ENCODE assay signal across 14 cellular contexts in the genomic region with DNA sequence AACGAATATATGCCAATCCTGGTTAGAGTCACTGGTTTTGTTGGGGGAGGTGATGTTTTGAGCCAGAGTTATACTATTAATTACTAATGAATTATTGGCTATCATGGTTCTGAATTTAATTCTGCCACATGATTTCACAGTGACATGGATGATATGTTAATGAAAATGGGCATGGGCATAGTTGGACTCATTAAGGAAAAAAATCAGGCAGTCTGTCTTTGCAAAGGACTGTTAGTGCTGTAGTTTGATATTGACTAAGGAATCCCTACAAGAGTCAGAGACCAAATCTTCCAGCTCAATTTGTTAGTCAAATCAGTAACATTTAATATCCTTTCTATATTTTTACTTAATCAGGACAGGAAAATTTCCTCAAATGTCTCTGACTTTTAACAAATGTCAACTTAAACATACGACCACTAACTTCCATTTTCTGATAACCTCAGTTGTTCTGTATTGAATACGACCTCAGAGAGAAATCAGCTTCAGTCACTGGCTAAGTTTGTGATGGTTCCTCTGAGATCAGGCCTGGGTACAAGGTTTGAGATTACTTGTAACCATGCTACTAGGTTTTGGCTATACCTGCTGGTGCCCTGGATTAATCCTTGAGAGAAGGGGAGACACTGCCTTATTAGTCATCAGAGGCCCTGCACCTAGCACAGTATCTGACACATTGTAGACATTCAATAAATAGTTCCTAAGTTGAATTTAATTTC. TPM values are rescaled to one million over a fixed set of nuclear protein-coding genes. Genes with fewer than 3 reads are reported as not detected.
DNase-seq lines count a peak whose midpoint lies in the region; ATAC-seq, FAIRE-seq and TF ChIP-seq lines count a peak whose summit lies in the region.
"Had no signal": no experiment of that assay in that cellular context is flagged by ENCODE, and none has a peak within 500 bp of the region (broad histone marks: within the 10 kb centered on the region; RNA-seq: fewer than 3 reads in every experiment).

No MANE protein-coding gene starts in this region.

- no peak overlapping the region for H4K8ac ChIP-seq in IMR-90 (ENCODE audit: low read depth in 2 of 2, low read length in 2 of 2)

- FAIRE-seq in GM12878 (lab: Jason Lieb, UNC) = no peak
- FAIRE-seq: TTC549 had no signal

- H3K9me1 ChIP-seq in IMR-90 (ENCODE audit: insufficient read depth, low read length) = no peaks in the 10 kb centered on the region; the same call in 1 of the 2 replicates

- dilution Hi-C loops in IMR-90 (cut with HindIII; ENCODE audit: low sequenced_read_pairs, unreplicated experiment) = no loop called here

- POLR2A ChIA-PET in CD4-positive, alpha-beta T cell (lab: Charles Lee) = interaction anchor here (1.6 kb wide), 1 partner anchor 216 kb away, joined by 3 read pairs; no protein-coding TSS in a partner anchor
- POLR2A ChIA-PET in IMR-90 (lab: Charles Lee; ENCODE audit: unreplicated experiment) = no interaction called here
- POLR2A ChIA-PET in GM12878 (lab: Charles Lee) = no interaction called here
- POLR2A ChIA-PET in naive thymus-derived CD4-positive, alpha-beta T cell (lab: Charles Lee) = interaction anchor here (0.7 to 2.3 kb wide), 3 partner anchors 14 to 55 kb away, joined by 3 to 6 read pairs (median 4); partner anchors contain the start of gene NFKBIZ

- H3K4me3 Mint-ChIP-seq in CD4-positive, alpha-beta T cell = no peak overlapping the region
- no peak overlapping the region for H3K4me3 Mint-ChIP-seq in naive thymus-derived CD4-positive, alpha-beta T cell

- CTCF ChIA-PET in CD4-positive, alpha-beta T cell (lab: Charles Lee) = no interaction called here
- CTCF ChIA-PET in IMR-90 (lab: Yijun Ruan, JAX) = no interaction called here
- CTCF ChIA-PET in GM12878 (lab: Yijun Ruan, JAX) = no interaction called here
- CTCF ChIA-PET in naive thymus-derived CD4-positive, alpha-beta T cell (lab: Charles Lee) = no interaction called here

- H4K5ac ChIP-seq in IMR-90 (ENCODE audit: low read depth, low read length) = no peak overlapping the region

- H2AK5ac ChIP-seq in IMR-90 (ENCODE audit: low read depth, low read length) = no peak overlapping the region

- no peak overlapping the region for H3K14ac ChIP-seq in IMR-90 (replicated peaks; ENCODE audit: low read depth, low read length)

- in situ Hi-C loops in IMR-90 (cut with MboI; ENCODE audit: low sequenced_read_pairs) (no loop called here), GM12878 (cut with MboI) (no loop called here)

- WGBS in IMR-90 (ENCODE audit: extremely low coverage in 2 of 2, insufficient read length in 1 of 2), 2 experiments = no CpG with 5 or more reads among the region's 3 CpGs
- WGBS in GM12878 (ENCODE audit: insufficient coverage, insufficient replicate concordance, low lambda C conversion rate, missing lambda C conversion rate) = 63% methylated on average over 3 of the region's 3 CpGs

- no peaks in the 10 kb centered on the region for H3K27me3 ChIP-seq in CD4-positive, alpha-beta T cell (ENCODE audit: control insufficient read depth, insufficient read depth, low read length)
- H3K27me3 ChIP-seq in IMR-90 (ENCODE audit: control insufficient read depth, insufficient read depth, low read length) (no peaks in the 10 kb centered on the region), GM12878 (replicated peaks in 1 of 2; ENCODE audit: control insufficient read depth in 2 of 2, insufficient read depth in 2 of 2, low read length in 1 of 2) (no peaks in the 10 kb centered on the region)
- H3K27me3 ChIP-seq in naive thymus-derived CD4-positive, alpha-beta T cell (ENCODE audit: control insufficient read depth in 2 of 2, insufficient read depth in 2 of 2, low read length in 2 of 2) = no peaks in the 10 kb centered on the region
- H3K27me3 ChIP-seq: colonic mucosa, sigmoid colon had no signal

- H3K4me1 Mint-ChIP-seq in CD4-positive, alpha-beta T cell (ENCODE audit: low read depth) = peaks cover 17% of the 10 kb centered on the region
- peaks cover 5 to 37% (median 25%) of the 10 kb centered on the region in 7 donors for H3K4me1 Mint-ChIP-seq in naive thymus-derived CD4-positive, alpha-beta T cell

- H3K27me3 Mint-ChIP-seq in CD4-positive, alpha-beta T cell = no peaks in the 10 kb centered on the region
- H3K27me3 Mint-ChIP-seq in naive thymus-derived CD4-positive, alpha-beta T cell = peaks cover 0 to 2% (median 0%) of the 10 kb centered on the region in 5 donors

- no TSS peak for BruUV-seq in IMR-90 (replicated peaks; lab: Mats Ljungman, UMichigan)
- no TSS peak for BruUV-seq in GM12878 (replicated peaks; lab: Mats Ljungman, UMichigan)

- intact Hi-C loops in CD4-positive, alpha-beta T cell (cut with DNase I, micrococcal nuclease) = loop anchor here (5.0 kb wide), 2 partner anchors 35 to 75 kb away; no protein-coding TSS in a partner anchor
- intact Hi-C loops in IMR-90 (cut with micrococcal nuclease) = no loop called here
- intact Hi-C loops in GM12878 (cut with micrococcal nuclease; ENCODE audit: unreplicated experiment) = no loop called here
- intact Hi-C loops in naive thymus-derived CD4-positive, alpha-beta T cell (cut with micrococcal nuclease) = no loop called here

- H4K20me1 ChIP-seq in IMR-90 (ENCODE audit: insufficient read depth, low read length) (peaks cover 25% of the 10 kb centered on the region; the same call in 1 of the 2 replicates), GM12878 (ENCODE audit: control insufficient read depth, insufficient read depth) (no peaks in the 10 kb centered on the region)

- H3K36me3 Mint-ChIP-seq in CD4-positive, alpha-beta T cell (ENCODE audit: low read depth) = peaks cover 47% of the 10 kb centered on the region
- H3K36me3 Mint-ChIP-seq in naive thymus-derived CD4-positive, alpha-beta T cell = peaks cover 10 to 41% (median 34%) of the 10 kb centered on the region in 5 donors

- no peak overlapping the region for H2BK20ac ChIP-seq in IMR-90 (ENCODE audit: low read depth, low read length)

- DNase-seq in CD4-positive, alpha-beta T cell = no peak
- DNase-seq in IMR-90 = peak; percentile 37
- no peak for DNase-seq in GM12878 (ENCODE audit: low read depth, low spot score)
- peak in 1 of 9 donors; percentile 5 for DNase-seq in naive thymus-derived CD4-positive, alpha-beta T cell
- no peak for DNase-seq in GM19240 (ENCODE audit: insufficient read length, low spot score)
- no peak for DNase-seq in SIG-M5 treated with dmso at 0.1 percent for 504 hours (lab: John Stamatoyannopoulos, UW; ENCODE audit: unreplicated experiment)
- no peak for DNase-seq in Ammon's horn (ENCODE audit: low spot score)
- DNase-seq: colonic mucosa, NCI-H2227 treated with DMSO at 0.1 percent for 48 hours, PC-9, sigmoid colon, substantia nigra had no signal

- peaks cover 19% of the 10 kb centered on the region for H3K36me3 ChIP-seq in IMR-90 (ENCODE audit: control insufficient read depth, insufficient read depth, low read length)
- peaks cover 5 to 24% of the 10 kb centered on the region in 2 experiments for H3K36me3 ChIP-seq in GM12878 (ENCODE audit: control insufficient read depth in 2 of 2, insufficient read depth in 2 of 2, low read length in 1 of 2)
- H3K36me3 ChIP-seq in naive thymus-derived CD4-positive, alpha-beta T cell (ENCODE audit: control insufficient read depth in 2 of 3, insufficient read depth in 3 of 3, low read length in 3 of 3) = peaks cover 14 to 28% (median 18%) of the 10 kb centered on the region in 3 experiments

- no peak overlapping the region for H4K91ac ChIP-seq in IMR-90 (ENCODE audit: insufficient read depth, low read depth, low read length)

- H2BK15ac ChIP-seq in IMR-90 (ENCODE audit: low read depth, low read length) = no peak overlapping the region

- no peak for TF ChIP-seq CTCF in CD4-positive, alpha-beta T cell (IDR thresholded peaks at IDR 0.05)
- TF ChIP-seq CTCF in IMR-90 (conservative IDR thresholded peaks at IDR 0.05; ENCODE audit: low read depth, low read length) (no peak), GM12878 (IDR thresholded peaks at IDR 0.05 in 2 of 3, conservative IDR thresholded peaks at IDR 0.05 in 1 of 3; ENCODE audit: control insufficient read depth in 2 of 3, extremely low read depth in 1 of 3, insufficient read depth in 1 of 3, low read depth in 3 of 3, low read length in 3 of 3) (no peak)

- TF ChIP-seq POLR2A in IMR-90 (IDR thresholded peaks at IDR 0.05; ENCODE audit: low read depth, low read length) (peak; percentile 75), GM12878 (IDR thresholded peaks at IDR 0.05; ENCODE audit: low read depth, low read length) (no peak)

- no peak overlapping the region for H3K9ac ChIP-seq in IMR-90 (ENCODE audit: low read depth, low read length)
- no peak overlapping the region for H3K9ac ChIP-seq in GM12878 (ENCODE audit: control insufficient read depth, insufficient read depth, low read length)

- no peak for TF ChIP-seq EP300 in GM12878 (IDR thresholded peaks at IDR 0.05; ENCODE audit: borderline replicate concordance in 1 of 2, control insufficient read depth in 1 of 2, low read depth in 2 of 2, low read length in 2 of 2)

- H3K4ac ChIP-seq in IMR-90 (ENCODE audit: low read depth, low read length) = no peak overlapping the region

- H2AFZ ChIP-seq in IMR-90 (replicated peaks; ENCODE audit: low read length, poor library complexity) (no peak overlapping the region), GM12878 (ENCODE audit: control insufficient read depth, low read depth, low read length) (no peak overlapping the region)
- H2AFZ ChIP-seq: PC-9 had no signal

- peak overlapping the region; percentile 1 for H2BK5ac ChIP-seq in IMR-90 (ENCODE audit: low read depth, low read length, poor library complexity, severe bottlenecking)

- RAD21 ChIA-PET in GM12878 (lab: Charles Lee; ENCODE audit: unreplicated experiment) = interaction anchor here (1.5 kb wide), 1 partner anchor 63 kb away, joined by 3 read pairs; no protein-coding TSS in a partner anchor

- ATAC-seq in CD4-positive, alpha-beta T cell (ENCODE audit: poor library complexity) = no peak
- no peak; the same call in 1 of the 2 replicates for ATAC-seq in IMR-90 (ENCODE audit: low read depth)
- peak; percentile 42 for ATAC-seq in GM12878
- peak; percentile 40 for ATAC-seq in naive thymus-derived CD4-positive, alpha-beta T cell
- no peak for ATAC-seq in GM19467 (IDR thresholded peaks at IDR 0.05; ENCODE audit: unreplicated experiment)

- no peak overlapping the region for H3K56ac ChIP-seq in IMR-90 (ENCODE audit: extremely low read depth, insufficient read depth, low read length)

- H3K4me2 ChIP-seq in IMR-90 (ENCODE audit: low read depth, low read length) (no peak overlapping the region), GM12878 (ENCODE audit: control insufficient read depth, insufficient read depth) (no peak overlapping the region)
- H3K4me2 ChIP-seq: PC-9 had no signal

- H3K9me3 Mint-ChIP-seq in CD4-positive, alpha-beta T cell = no peaks in the 10 kb centered on the region
- peaks cover 0 to 4% (median 0%) of the 10 kb centered on the region in 11 donors for H3K9me3 Mint-ChIP-seq in naive thymus-derived CD4-positive, alpha-beta T cell

- H3K4me3 ChIP-seq in IMR-90 (ENCODE audit: insufficient read depth, low read depth, low read length) (no peak overlapping the region), GM12878 (no peak overlapping the region)
- no peak overlapping the region for H3K4me3 ChIP-seq in naive thymus-derived CD4-positive, alpha-beta T cell (ENCODE audit: low read length)
- H3K4me3 ChIP-seq: colonic mucosa, PC-9, sigmoid colon had no signal

- no peak overlapping the region for H2AK9ac ChIP-seq in IMR-90 (replicated peaks; ENCODE audit: low read depth, low read length, poor library complexity)

- H3K9me3 ChIP-seq in CD4-positive, alpha-beta T cell (ENCODE audit: control insufficient read depth, low read length) = no peaks in the 10 kb centered on the region
- H3K9me3 ChIP-seq in IMR-90 (ENCODE audit: control insufficient read depth, insufficient read depth, low read length) (no peaks in the 10 kb centered on the region), GM12878 (replicated peaks; ENCODE audit: control insufficient read depth, insufficient read depth, low read length) (no peaks in the 10 kb centered on the region; the same call in 2 of the 3 replicates)
- H3K9me3 ChIP-seq in naive thymus-derived CD4-positive, alpha-beta T cell (ENCODE audit: control insufficient read depth in 2 of 3, low read length in 3 of 3) = no peaks in the 10 kb centered on the region
- H3K9me3 ChIP-seq: colonic mucosa, sigmoid colon had no signal

- SMC1A ChIA-PET in GM12878 (lab: Charles Lee; ENCODE audit: uncharacterized antibody, unreplicated experiment) = interaction anchor here (0.6 to 2.0 kb wide), 4 partner anchors 13 to 63 kb away, joined by 3 to 8 read pairs (median 4); no protein-coding TSS in a partner anchor

- no peak overlapping the region for H3K18ac ChIP-seq in IMR-90 (ENCODE audit: low read depth, low read length)

- H3K79me1 ChIP-seq in IMR-90 (ENCODE audit: low read depth in 1 of 2, low read length in 2 of 2) = peaks cover 7 to 14% of the 10 kb centered on the region in 2 experiments

- no peak overlapping the region for H3K23ac ChIP-seq in IMR-90 (ENCODE audit: low read depth, low read length)

- H3K4me1 ChIP-seq in IMR-90 (ENCODE audit: control insufficient read depth, insufficient read depth, low read length) (peaks cover 5% of the 10 kb centered on the region), GM12878 (ENCODE audit: control insufficient read depth, insufficient read depth, low read length) (peaks cover 5% of the 10 kb centered on the region)
- H3K4me1 ChIP-seq in naive thymus-derived CD4-positive, alpha-beta T cell (ENCODE audit: control insufficient read depth in 2 of 2, insufficient read depth in 2 of 2, low read length in 2 of 2) = peaks cover 0 to under 1% of the 10 kb centered on the region in 2 donors
- H3K4me1 ChIP-seq: colonic mucosa had no signal

- no peak overlapping the region for H2BK120ac ChIP-seq in IMR-90 (ENCODE audit: low read depth, low read length)

- no peak overlapping the region for H3K27ac ChIP-seq in CD4-positive, alpha-beta T cell (ENCODE audit: low read depth, low read length)
- H3K27ac ChIP-seq in IMR-90 (ENCODE audit: insufficient read depth, low read length) = no peak overlapping the region
- H3K27ac ChIP-seq in GM12878 (ENCODE audit: control insufficient read depth, insufficient read depth) = no peak overlapping the region
- no peak overlapping the region for H3K27ac ChIP-seq in naive thymus-derived CD4-positive, alpha-beta T cell (ENCODE audit: low read depth, low read length)
- H3K27ac ChIP-seq: colonic mucosa, PC-9 had no signal

- peaks cover 2% of the 10 kb centered on the region; the same call in 1 of the 2 replicates for H3K79me2 ChIP-seq in GM12878 (ENCODE audit: control insufficient read depth, insufficient read depth, low read length)

- no peak for TF ChIP-seq RAD21 in IMR-90 (IDR thresholded peaks at IDR 0.05; ENCODE audit: low read length)
- no peak for TF ChIP-seq RAD21 in GM12878 (IDR thresholded peaks at IDR 0.05; ENCODE audit: insufficient read depth, low read depth, low read length)

- H3K27ac Mint-ChIP-seq in CD4-positive, alpha-beta T cell = peak overlapping the region; percentile 4
- peak overlapping the region in 7 of 9 donors; percentile 9 to 81 (median 33) for H3K27ac Mint-ChIP-seq in naive thymus-derived CD4-positive, alpha-beta T cell

RNA-seq across cellular contexts. Expression of gene NFKBIZ, which starts 13.3 kb away (rescaled TPM):
- 100 to 1,000 TPM; 438 to 451 TPM for total RNA-seq in CD4-positive, alpha-beta T cell
- total RNA-seq in IMR-90 (2012; rRNA removed) = 35.0 and 43.0 TPM in 2 replicates
- 40.9 and 56.2 TPM in 2 replicates for polyA plus RNA-seq in IMR-90 (2012; rRNA removed)
- 42.6 and 52.3 TPM in 2 replicates for polyA plus RNA-seq in IMR-90 (2012; cell fraction: cytosol; rRNA removed)
- polyA plus RNA-seq in IMR-90 (2012; cell fraction: nucleus; rRNA removed; ENCODE audit: low replicate concordance) = 482 and 691 TPM in 2 replicates
- total RNA-seq in GM12878 (2013; cell fraction: nucleolus; rRNA removed) = 396 and 457 TPM in 2 replicates
- total RNA-seq in GM12878 (2014; rRNA removed) = 19.0 and 23.6 TPM in 2 replicates
- 20.1 and 24.3 TPM in 2 replicates for total RNA-seq in GM12878 (2014; rRNA removed; fragmentation: Illumina TruSeq; extraction: Trizol)
- 27.0 and 27.3 TPM in 2 replicates for total RNA-seq in GM12878 (2021)
- 15.6 TPM for polyA plus RNA-seq in GM12878 (2011; ENCODE audit: low read depth)
- 50.8 and 53.8 TPM in 2 replicates for polyA plus RNA-seq in GM12878 (2011; rRNA removed)
- 22.1 and 28.4 TPM in 2 replicates for polyA plus RNA-seq in GM12878 (2011; cell fraction: cytosol; rRNA removed)
- polyA plus RNA-seq in GM12878 (2011; cell fraction: nucleus; rRNA removed) = 95.4 and 129 TPM in 2 replicates
- polyA plus RNA-seq in GM12878 (2012) = 19.3 and 20.9 TPM in 2 replicates
- 16.5 and 21.7 TPM in 2 replicates for polyA plus RNA-seq in GM12878 (2014; fragmentation: Illumina TruSeq; extraction: Trizol)
- 1 to 10 TPM; 6.3 to 8.9 TPM for polyA plus RNA-seq in GM12878 (2014; fragmentation: Nextera tagmentation; extraction: Ambion mirVana)
- polyA plus RNA-seq in GM12878 (2014; rRNA removed) = 18.2 TPM in 2 replicates
- polyA plus RNA-seq in GM12878 (2016; fragmentation: Nextera tagmentation; extraction: Ambion mirVana) = 1 to 10 TPM; 7.7 to 8.5 TPM
- polyA minus RNA-seq in GM12878 (2011; rRNA and poly(A)+ RNA removed) = 114 and 135 TPM in 2 replicates
- 25.4 and 32.1 TPM in 2 replicates for polyA minus RNA-seq in GM12878 (2011; cell fraction: cytosol; rRNA and poly(A)+ RNA removed)
- 165 and 223 TPM in 2 replicates for polyA minus RNA-seq in GM12878 (2011; cell fraction: nucleus; rRNA and poly(A)+ RNA removed)
- 100 to 1,000 TPM; 108 to 913 (median 140) TPM for total RNA-seq in naive thymus-derived CD4-positive, alpha-beta T cell
- polyA plus RNA-seq in naive thymus-derived CD4-positive, alpha-beta T cell = 10 to 100 TPM; 21.0 to 30.8 TPM

Comparison
In these comparisons a context has a peak if more than half of its experiments do, and no peak if none do; other contexts are left out.
1. ATAC-seq: peak in GM12878 (single experiment) and naive thymus-derived CD4-positive, alpha-beta T cell (single experiment); none in CD4-positive, alpha-beta T cell (single experiment), IMR-90 (single experiment) and GM19467 (single experiment).
2. POLR2A ChIA-PET loops: an anchor here in CD4-positive, alpha-beta T cell (1.6 kb wide) and naive thymus-derived CD4-positive, alpha-beta T cell (0.7 to 2.3 kb wide); none called in IMR-90 and GM12878.
3. intact Hi-C loops: an anchor here in CD4-positive, alpha-beta T cell (5.0 kb wide); none called in IMR-90, GM12878 and naive thymus-derived CD4-positive, alpha-beta T cell.